In genomic region chrX:120672389-120672788, GRCh38 we compare ENCODE assay signal across 11 cellular contexts. TPM values are rescaled to one million over a fixed set of nuclear protein-coding genes. Genes with fewer than 3 reads are reported as not detected.
DNase-seq lines count a peak whose midpoint lies in the region; ATAC-seq and TF ChIP-seq lines count a peak whose summit lies in the region.
"Had no signal": no experiment of that assay in that cellular context is flagged by ENCODE, and none has a peak within 500 bp of the region (broad histone marks: within the 10 kb centered on the region; RNA-seq: fewer than 3 reads in every experiment).

No MANE protein-coding gene starts in this region.

- H2AFZ ChIP-seq in fibroblast of lung (ENCODE audit: low read length) (no peak overlapping the region), osteoblast (ENCODE audit: low read length) (no peak overlapping the region)

- H4K20me1 ChIP-seq in fibroblast of lung (ENCODE audit: control insufficient read depth, extremely low read depth, insufficient read depth, low read length) (no peaks in the 10 kb centered on the region), osteoblast (ENCODE audit: insufficient read depth, low read length) (no peaks in the 10 kb centered on the region)

- H3K27ac Mint-ChIP-seq in activated naive CD4-positive, alpha-beta T cell treated with anti-CD3 and anti-CD28 coated beads for 36 hours = no peak overlapping the region
- H3K27ac Mint-ChIP-seq: CD4-positive, alpha-beta T cell had no signal

- no peak overlapping the region for H3K9ac ChIP-seq in fibroblast of lung (ENCODE audit: insufficient read depth, low read length)

- H3K79me2 ChIP-seq in fibroblast of lung (ENCODE audit: control insufficient read depth, insufficient read depth, low read length) = no peaks in the 10 kb centered on the region
- no peaks in the 10 kb centered on the region for H3K79me2 ChIP-seq in osteoblast (ENCODE audit: insufficient read depth, low read length)

- DNase-seq in AG10803 (ENCODE audit: low read depth) = peak; percentile 76
- peak; percentile 10 for DNase-seq in Panc1 (ENCODE audit: low read depth, low spot score)
- DNase-seq in fibroblast of lung (ENCODE audit: low read depth in 2 of 2) = peak; percentile 84 to 91
- DNase-seq in osteoblast (ENCODE audit: insufficient read length, low spot score, missing footprints) = peak; percentile 47
- DNase-seq in medulla oblongata (ENCODE audit: extremely low spot score) = no peak
- DNase-seq in activated naive CD4-positive, alpha-beta T cell treated with anti-CD3 and anti-CD28 coated beads for 36 hours = no peak
- DNase-seq: CD4-positive, alpha-beta T cell; NCI-H1048; pancreas had no signal

- H3K9me3 ChIP-seq in Panc1 (ENCODE audit: control insufficient read depth, insufficient read depth, low read depth, low read length) = no peaks in the 10 kb centered on the region
- no peaks in the 10 kb centered on the region for H3K9me3 ChIP-seq in fibroblast of lung (ENCODE audit: control insufficient read depth, insufficient read depth, low read depth, low read length)
- H3K9me3 ChIP-seq in osteoblast (ENCODE audit: low read depth, low read length) = no peaks in the 10 kb centered on the region
- H3K9me3 ChIP-seq: pancreas had no signal

- H3K27ac ChIP-seq in Panc1 (ENCODE audit: low read length) (no peak overlapping the region), fibroblast of lung (ENCODE audit: insufficient read depth, low read length) (no peak overlapping the region), osteoblast (ENCODE audit: low read depth, low read length) (peak overlapping the region; percentile 85)
- H3K27ac ChIP-seq: pancreas had no signal

- no peaks in the 10 kb centered on the region for H3K36me3 ChIP-seq in Panc1 (ENCODE audit: control insufficient read depth, insufficient read depth, low read length)
- no peaks in the 10 kb centered on the region for H3K36me3 ChIP-seq in fibroblast of lung (ENCODE audit: control insufficient read depth, insufficient read depth, low read length)
- H3K36me3 ChIP-seq in osteoblast (ENCODE audit: insufficient read depth, low read length) = no peaks in the 10 kb centered on the region
- H3K36me3 ChIP-seq: pancreas had no signal

- intact Hi-C loops in Panc1 (cut with micrococcal nuclease; ENCODE audit: unreplicated experiment) = no loop called here
- intact Hi-C loops in activated naive CD4-positive, alpha-beta T cell treated with anti-CD3 and anti-CD28 coated beads for 36 hours (cut with micrococcal nuclease) = no loop called here

- CTCF ChIA-PET in Panc1 (lab: Charles Lee) = no interaction called here
- CTCF ChIA-PET in activated naive CD4-positive, alpha-beta T cell treated with anti-CD3 and anti-CD28 coated beads for 36 hours (lab: Charles Lee) = no interaction called here

- H3K4me2 ChIP-seq in fibroblast of lung (ENCODE audit: extremely low read depth, insufficient read depth, low read length) (no peak overlapping the region), osteoblast (ENCODE audit: insufficient read depth, low read length) (peak overlapping the region; percentile 8)

- peaks cover 6% of the 10 kb centered on the region for H3K36me3 Mint-ChIP-seq in activated naive CD4-positive, alpha-beta T cell treated with anti-CD3 and anti-CD28 coated beads for 36 hours (ENCODE audit: low read depth)

- no peaks in the 10 kb centered on the region for H3K27me3 ChIP-seq in Panc1 (ENCODE audit: control insufficient read depth, insufficient read depth, low read length)
- no peaks in the 10 kb centered on the region for H3K27me3 ChIP-seq in fibroblast of lung (ENCODE audit: control insufficient read depth, insufficient read depth, low read length)
- no peaks in the 10 kb centered on the region for H3K27me3 ChIP-seq in osteoblast (ENCODE audit: insufficient read depth, low read length)
- H3K27me3 ChIP-seq: pancreas had no signal

- in situ Hi-C loops in Panc1 (cut with HindIII; ENCODE audit: low pct_unique_long_range_greater_than_20kb, low sequenced_read_pairs) = no loop called here

- H3K4me3 ChIP-seq in AG10803 (ENCODE audit: low read length) = no peak overlapping the region
- no peak overlapping the region for H3K4me3 ChIP-seq in Panc1 (ENCODE audit: low read depth in 2 of 2, low read length in 2 of 2)
- no peak overlapping the region for H3K4me3 ChIP-seq in fibroblast of lung (replicated peaks in 1 of 4; ENCODE audit: control extremely low read depth in 1 of 4, insufficient read depth in 1 of 4, low read depth in 3 of 4, low read length in 4 of 4)
- no peak overlapping the region for H3K4me3 ChIP-seq in osteoblast (ENCODE audit: insufficient read depth, low read length)
- H3K4me3 ChIP-seq: pancreas had no signal

- H3K27me3 Mint-ChIP-seq in activated naive CD4-positive, alpha-beta T cell treated with anti-CD3 and anti-CD28 coated beads for 36 hours (ENCODE audit: low read depth) = no peaks in the 10 kb centered on the region
- H3K27me3 Mint-ChIP-seq: CD4-positive, alpha-beta T cell had no signal

- H3K4me3 Mint-ChIP-seq in activated naive CD4-positive, alpha-beta T cell treated with anti-CD3 and anti-CD28 coated beads for 36 hours = no peak overlapping the region
- H3K4me3 Mint-ChIP-seq: CD4-positive, alpha-beta T cell had no signal

- BruUV-seq in Panc1 (replicated peaks; lab: Mats Ljungman, UMichigan) = no TSS peak

- peaks cover 14% of the 10 kb centered on the region for H3K9me3 Mint-ChIP-seq in activated naive CD4-positive, alpha-beta T cell treated with anti-CD3 and anti-CD28 coated beads for 36 hours
- H3K9me3 Mint-ChIP-seq: CD4-positive, alpha-beta T cell had no signal

- H3K4me1 Mint-ChIP-seq in activated naive CD4-positive, alpha-beta T cell treated with anti-CD3 and anti-CD28 coated beads for 36 hours (ENCODE audit: low read depth) = peaks cover 14% of the 10 kb centered on the region

- no peak for TF ChIP-seq CTCF in AG10803 (conservative IDR thresholded peaks at IDR 0.05; ENCODE audit: low read length)
- TF ChIP-seq CTCF in Panc1 (IDR thresholded peaks at IDR 0.05) = no peak
- TF ChIP-seq CTCF in fibroblast of lung (conservative IDR thresholded peaks at IDR 0.05 in 1 of 2, IDR thresholded peaks at IDR 0.05 in 1 of 2; ENCODE audit: low read depth in 1 of 2, low read length in 2 of 2) = no peak
- TF ChIP-seq CTCF in osteoblast (IDR thresholded peaks at IDR 0.05; ENCODE audit: extremely low read depth, low read depth, low read length) = no peak

- POLR2A ChIA-PET in Panc1 (lab: Charles Lee) = interaction anchor here (0.6 kb wide), 1 partner anchor 14 kb away, joined by 3 read pairs; no protein-coding TSS in a partner anchor

- no peaks in the 10 kb centered on the region for H3K4me1 ChIP-seq in Panc1 (ENCODE audit: control insufficient read depth, insufficient read depth, low read length)
- no peaks in the 10 kb centered on the region for H3K4me1 ChIP-seq in fibroblast of lung (ENCODE audit: control insufficient read depth, extremely low read depth, insufficient read depth, low read length)
- peaks cover 15% of the 10 kb centered on the region for H3K4me1 ChIP-seq in osteoblast (ENCODE audit: insufficient read depth, low read length)
- H3K4me1 ChIP-seq: pancreas had no signal

- no peak for ATAC-seq in Panc1
- ATAC-seq in HG03139 (IDR thresholded peaks at IDR 0.05; ENCODE audit: unreplicated experiment) = no peak
- no peak for ATAC-seq in GM21723 (IDR thresholded peaks at IDR 0.05; ENCODE audit: unreplicated experiment)

RNA-seq across cellular contexts. Expression of gene C1GALT1C1, which starts 42.5 kb away (rescaled TPM):
- total RNA-seq in Panc1 (2021; ENCODE audit: unreplicated experiment) (32.4 TPM), fibroblast of lung (24.4 and 27.4 TPM in 2 replicates), osteoblast (33.6 and 36.9 TPM in 2 replicates)
- polyA plus RNA-seq in Panc1 (2012; ENCODE audit: insufficient read length) = 24.4 TPM
- 34.5 and 36.6 TPM in 2 replicates for polyA plus RNA-seq in fibroblast of lung
- polyA plus RNA-seq in fibroblast of lung (2012) = 20.9 and 22.4 TPM in 2 replicates
- polyA minus RNA-seq in fibroblast of lung (ENCODE audit: low replicate concordance) = 0.75 and 4.1 TPM in 2 replicates
- 10 to 100 TPM; 11.7 TPM for total RNA-seq in activated naive CD4-positive, alpha-beta T cell treated with anti-CD3 and anti-CD28 coated beads for 36 hours

Comparison
In these comparisons a context has a peak if more than half of its experiments do, and no peak if none do; other contexts are left out.
1. DNase-seq: peak in AG10803 (single experiment), Panc1 (single experiment), fibroblast of lung (2 of 2) and osteoblast (single experiment); none in medulla oblongata (single experiment) and activated naive CD4-positive, alpha-beta T cell treated with anti-CD3 and anti-CD28 coated beads for 36 hours (single experiment).